In the genomic region with DNA sequence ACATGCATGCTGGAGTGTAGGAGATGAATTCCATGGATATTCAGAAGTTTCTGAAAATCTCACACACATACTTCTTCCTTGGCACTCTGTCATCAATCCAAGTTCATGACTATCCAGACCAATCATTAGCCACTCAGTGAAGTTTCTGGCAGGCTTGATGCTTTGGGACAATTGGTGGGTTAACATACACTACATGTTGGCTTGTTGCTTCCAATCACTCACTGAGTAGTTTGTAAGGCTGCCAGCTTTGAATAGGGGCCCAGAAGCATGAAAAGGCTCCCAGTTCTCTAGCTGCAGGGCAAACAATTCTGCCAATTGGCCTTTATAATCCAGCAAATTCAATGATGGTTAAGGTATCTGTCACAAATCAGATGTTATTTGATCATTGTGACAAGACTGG, we compare ENCODE assay signal across 18 cellular contexts.
DNase-seq lines count a peak whose midpoint lies in the region; ATAC-seq and TF ChIP-seq lines count a peak whose summit lies in the region.
"Had no signal": no experiment of that assay in that cellular context is flagged by ENCODE, and none has a peak within 500 bp of the region (broad histone marks: within the 10 kb centered on the region; RNA-seq: fewer than 3 reads in every experiment).

No MANE protein-coding gene starts in this region.

- H3K36me3 ChIP-seq in BE2C: no peaks in the 10 kb centered on the region
- H3K36me3 ChIP-seq: SJCRH30 had no signal

- intact Hi-C loops in head of caudate nucleus (cut with DNase I): no loop called here

- no peak for ATAC-seq in esophagus mucosa
- no peak for ATAC-seq in HG02798 (IDR thresholded peaks at IDR 0.05; ENCODE audit: poor library complexity, unreplicated experiment)
- ATAC-seq: PC-3, Right ventricle myocardium inferior had no signal

- H3K4me3 ChIP-seq in BE2C (ENCODE audit: low read depth, low read length): no peak overlapping the region
- H3K4me3 ChIP-seq: SJCRH30 had no signal

- DNase-seq in NCI-H446 treated with DMSO at 0.1 percent for 48 hours (lab: John Stamatoyannopoulos, UW) (peak; percentile 5), head of caudate nucleus (peak in 25 of 42 donors; percentile 9 to 73 (median 30)), pons (ENCODE audit: low spot score) (peak; percentile 88), NCI-H748 (lab: John Stamatoyannopoulos, UW; ENCODE audit: unreplicated experiment) (no peak), BE2C (no peak)
- DNase-seq: CD8-positive, alpha-beta memory T cell; DMS79 treated with DMSO at 0.1 percent for 48 hours; GF-D8; H9; KBM-7; NCI-H2029 treated with DMSO at 0.1 percent for 48 hours; NCI-H510A; NCI-H69; PC-3; SJCRH30 had no signal

- TF ChIP-seq CTCF in BE2C (IDR thresholded peaks at IDR 0.05; ENCODE audit: low read depth, low read length): no peak

- peaks cover 9% of the 10 kb centered on the region; the same call in 1 of the 2 replicates for H3K27me3 ChIP-seq in BE2C

- H3K4me1 ChIP-seq in BE2C: no peaks in the 10 kb centered on the region
- H3K4me1 ChIP-seq: SJCRH30 had no signal

- H3K9me3 ChIP-seq in BE2C: no peaks in the 10 kb centered on the region

Comparison
In these comparisons a context has a peak if more than half of its experiments do, and no peak if none do; other contexts are left out.
1. DNase-seq: peak in NCI-H446 treated with DMSO at 0.1 percent for 48 hours (single experiment), head of caudate nucleus (25 of 42) and pons (single experiment); none in NCI-H748 (single experiment) and BE2C (single experiment).